1 cellular context compared by ENCODE assay signal in genomic region chr1:20507564-20508410, GRCh38.
TF ChIP-seq lines count a peak whose summit lies in the region.

A gene with protein sequence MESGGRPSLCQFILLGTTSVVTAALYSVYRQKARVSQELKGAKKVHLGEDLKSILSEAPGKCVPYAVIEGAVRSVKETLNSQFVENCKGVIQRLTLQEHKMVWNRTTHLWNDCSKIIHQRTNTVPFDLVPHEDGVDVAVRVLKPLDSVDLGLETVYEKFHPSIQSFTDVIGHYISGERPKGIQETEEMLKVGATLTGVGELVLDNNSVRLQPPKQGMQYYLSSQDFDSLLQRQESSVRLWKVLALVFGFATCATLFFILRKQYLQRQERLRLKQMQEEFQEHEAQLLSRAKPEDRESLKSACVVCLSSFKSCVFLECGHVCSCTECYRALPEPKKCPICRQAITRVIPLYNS (minus strand): TSS chr1:20508151. CDS start chr1:20508024, 127 bp downstream.

TF ChIP-seq in HepG2, 621 proteins besides CTCF, POLR2A, EP300 and RAD21 (continued from another document and continues in another):
- TF ChIP-seq ZNF160 (CRISPR knock-in tag; IDR thresholded peaks at IDR 0.05) (peak; percentile 82; the same call in 1 of the 2 replicates), ZNF232 (CRISPR knock-in tag; IDR thresholded peaks at IDR 0.05; ENCODE audit: borderline replicate concordance) (peak; percentile 72; the same call in 1 of the 2 replicates), CAMTA2 (CRISPR knock-in tag; IDR thresholded peaks at IDR 0.05; ENCODE audit: borderline replicate concordance) (0 out of 2 replicates have a peak, but pooled peaks have one; percentile 26), HNRNPH1 (optimal IDR thresholded peaks at IDR 0.05; ENCODE audit: low read depth, low read length) (no peak), WIZ (CRISPR knock-in tag; IDR thresholded peaks at IDR 0.05) (peak; percentile 96), SRY (CRISPR knock-in tag; IDR thresholded peaks at IDR 0.05) (peak; percentile 91; the same call in 1 of the 2 replicates), KLF16 (CRISPR knock-in tag; IDR thresholded peaks at IDR 0.05) (peak in 1 of 2 experiments; percentile 80; a peak in 1 of 4 replicates), ZNF768 (CRISPR knock-in tag; IDR thresholded peaks at IDR 0.05) (peak; percentile 56; the same call in 1 of the 2 replicates), SAFB2 (CRISPR knock-in tag; IDR thresholded peaks at IDR 0.05; ENCODE audit: borderline replicate concordance, low read depth) (peak; percentile 84; the same call in 1 of the 2 replicates), FOXK1 (CRISPR knock-in tag; IDR thresholded peaks at IDR 0.05; ENCODE audit: borderline replicate concordance, low read depth) (peak; percentile 85), TP53 (CRISPR knock-in tag; conservative IDR thresholded peaks at IDR 0.05) (0 out of 2 replicates have a peak, but pooled peaks have one; percentile 71), AGO2 (optimal IDR thresholded peaks at IDR 0.05; ENCODE audit: low read depth, low read length) (peak; percentile 64), FOXO1 (CRISPR knock-in tag; IDR thresholded peaks at IDR 0.05) (peak; percentile 40; the same call in 1 of the 2 replicates), RFXAP (CRISPR knock-in tag; IDR thresholded peaks at IDR 0.05; ENCODE audit: borderline replicate concordance) (no peak; the same call in 1 of the 2 replicates), PAXIP1 (CRISPR knock-in tag; conservative IDR thresholded peaks at IDR 0.05) (peak; percentile 47; the same call in 1 of the 2 replicates), PHF20 (CRISPR knock-in tag; IDR thresholded peaks at IDR 0.05) (peak; percentile 100), ZNF563 (CRISPR knock-in tag; IDR thresholded peaks at IDR 0.05) (peak; percentile 78; the same call in 1 of the 2 replicates), NCOA1 (CRISPR knock-in tag; IDR thresholded peaks at IDR 0.05) (peak; percentile 59; the same call in 1 of the 2 replicates), UBTF (CRISPR knock-in tag; IDR thresholded peaks at IDR 0.05) (peak; percentile 86), ZNF12 (CRISPR knock-in tag; IDR thresholded peaks at IDR 0.05) (no peak), RXRB (CRISPR knock-in tag; IDR thresholded peaks at IDR 0.05; ENCODE audit: borderline replicate concordance) (peak; percentile 46; the same call in 1 of the 2 replicates), KMT2B (CRISPR knock-in tag; IDR thresholded peaks at IDR 0.05) (peak; percentile 85), ZNF891 (CRISPR knock-in tag; IDR thresholded peaks at IDR 0.05) (peak; percentile 91), GABPA (IDR thresholded peaks at IDR 0.05; ENCODE audit: low read depth, low read length) (peak; percentile 99), GABPA (CRISPR knock-in tag; IDR thresholded peaks at IDR 0.05; ENCODE audit: low read depth) (peak; percentile 100), ZNF777 (CRISPR knock-in tag; IDR thresholded peaks at IDR 0.05) (peak; percentile 78), ZNF143 (CRISPR knock-in tag; IDR thresholded peaks at IDR 0.05) (no peak; the same call in 1 of the 2 replicates), IRF1 (CRISPR knock-in tag; IDR thresholded peaks at IDR 0.05; ENCODE audit: low read depth) (no peak), MBD4 (IDR thresholded peaks at IDR 0.05; ENCODE audit: borderline replicate concordance, low read length) (no peak), ZNF24 (IDR thresholded peaks at IDR 0.05) (no peak), SRF (IDR thresholded peaks at IDR 0.05; ENCODE audit: low read depth, low read length) (peak; percentile 95), NFKB2 (CRISPR knock-in tag; IDR thresholded peaks at IDR 0.05; ENCODE audit: borderline replicate concordance) (peak; percentile 92; the same call in 1 of the 2 replicates), GATAD1 (CRISPR knock-in tag; IDR thresholded peaks at IDR 0.05) (peak; percentile 99), ZNF441 (CRISPR knock-in tag; IDR thresholded peaks at IDR 0.05; ENCODE audit: borderline replicate concordance) (peak; percentile 19; the same call in 1 of the 2 replicates), ZNF367 (CRISPR knock-in tag; IDR thresholded peaks at IDR 0.05; ENCODE audit: borderline replicate concordance) (no peak; the same call in 1 of the 2 replicates), RARA (CRISPR knock-in tag; IDR thresholded peaks at IDR 0.05) (peak; percentile 26), HNRNPL (IDR thresholded peaks at IDR 0.05; ENCODE audit: low read depth, low read length) (peak; percentile 67; the same call in 1 of the 2 replicates), DMAP1 (CRISPR knock-in tag; IDR thresholded peaks at IDR 0.05) (peak; percentile 76), ZKSCAN5 (CRISPR knock-in tag; IDR thresholded peaks at IDR 0.05) (no peak), ZNF605 (CRISPR knock-in tag; IDR thresholded peaks at IDR 0.05) (peak; percentile 84), ZBTB7B (CRISPR knock-in tag; IDR thresholded peaks at IDR 0.05) (peak; percentile 68; the same call in 1 of the 2 replicates), ZNF337 (CRISPR knock-in tag; IDR thresholded peaks at IDR 0.05; ENCODE audit: borderline replicate concordance, low read depth) (no peak), SRSF1 (optimal IDR thresholded peaks at IDR 0.05; ENCODE audit: low read depth, low read length) (peak; percentile 66), TFDP1 (CRISPR knock-in tag; IDR thresholded peaks at IDR 0.05; ENCODE audit: borderline replicate concordance) (no peak), ZSCAN21 (CRISPR knock-in tag; IDR thresholded peaks at IDR 0.05; ENCODE audit: borderline replicate concordance) (peak; percentile 20; the same call in 1 of the 2 replicates), YY1 (IDR thresholded peaks at IDR 0.05; ENCODE audit: insufficient read depth, insufficient replicate concordance, low read depth, low read length) (peak; percentile 12), ZNF329 (CRISPR knock-in tag; IDR thresholded peaks at IDR 0.05; ENCODE audit: low read depth) (peak; percentile 88; the same call in 1 of the 2 replicates), TBX2 (CRISPR knock-in tag; IDR thresholded peaks at IDR 0.05; ENCODE audit: borderline replicate concordance) (peak; percentile 82; the same call in 1 of the 2 replicates), SMAD3 (CRISPR knock-in tag; IDR thresholded peaks at IDR 0.05) (peak; percentile 20; the same call in 1 of the 2 replicates), KDM2A (CRISPR knock-in tag; IDR thresholded peaks at IDR 0.05; ENCODE audit: borderline replicate concordance, low read depth) (peak; percentile 78; the same call in 1 of the 2 replicates), FIP1L1 (IDR thresholded peaks at IDR 0.05; ENCODE audit: borderline replicate concordance, insufficient read depth, low read depth, low read length) (no peak)
- TF ChIP-seq, protein P1, sequence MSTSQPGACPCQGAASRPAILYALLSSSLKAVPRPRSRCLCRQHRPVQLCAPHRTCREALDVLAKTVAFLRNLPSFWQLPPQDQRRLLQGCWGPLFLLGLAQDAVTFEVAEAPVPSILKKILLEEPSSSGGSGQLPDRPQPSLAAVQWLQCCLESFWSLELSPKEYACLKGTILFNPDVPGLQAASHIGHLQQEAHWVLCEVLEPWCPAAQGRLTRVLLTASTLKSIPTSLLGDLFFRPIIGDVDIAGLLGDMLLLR (CRISPR knock-in tag; IDR thresholded peaks at IDR 0.05), result peak; percentile 46; the same call in 1 of the 2 replicates
- TF ChIP-seq, protein P2, sequence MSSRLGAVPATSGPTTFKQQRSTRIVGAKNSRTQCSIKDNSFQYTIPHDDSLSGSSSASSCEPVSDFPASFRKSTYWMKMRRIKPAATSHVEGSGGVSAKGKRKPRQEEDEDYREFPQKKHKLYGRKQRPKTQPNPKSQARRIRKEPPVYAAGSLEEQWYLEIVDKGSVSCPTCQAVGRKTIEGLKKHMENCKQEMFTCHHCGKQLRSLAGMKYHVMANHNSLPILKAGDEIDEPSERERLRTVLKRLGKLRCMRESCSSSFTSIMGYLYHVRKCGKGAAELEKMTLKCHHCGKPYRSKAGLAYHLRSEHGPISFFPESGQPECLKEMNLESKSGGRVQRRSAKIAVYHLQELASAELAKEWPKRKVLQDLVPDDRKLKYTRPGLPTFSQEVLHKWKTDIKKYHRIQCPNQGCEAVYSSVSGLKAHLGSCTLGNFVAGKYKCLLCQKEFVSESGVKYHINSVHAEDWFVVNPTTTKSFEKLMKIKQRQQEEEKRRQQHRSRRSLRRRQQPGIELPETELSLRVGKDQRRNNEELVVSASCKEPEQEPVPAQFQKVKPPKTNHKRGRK (CRISPR knock-in tag; IDR thresholded peaks at IDR 0.05), result no peak
- TF ChIP-seq, protein P3, sequence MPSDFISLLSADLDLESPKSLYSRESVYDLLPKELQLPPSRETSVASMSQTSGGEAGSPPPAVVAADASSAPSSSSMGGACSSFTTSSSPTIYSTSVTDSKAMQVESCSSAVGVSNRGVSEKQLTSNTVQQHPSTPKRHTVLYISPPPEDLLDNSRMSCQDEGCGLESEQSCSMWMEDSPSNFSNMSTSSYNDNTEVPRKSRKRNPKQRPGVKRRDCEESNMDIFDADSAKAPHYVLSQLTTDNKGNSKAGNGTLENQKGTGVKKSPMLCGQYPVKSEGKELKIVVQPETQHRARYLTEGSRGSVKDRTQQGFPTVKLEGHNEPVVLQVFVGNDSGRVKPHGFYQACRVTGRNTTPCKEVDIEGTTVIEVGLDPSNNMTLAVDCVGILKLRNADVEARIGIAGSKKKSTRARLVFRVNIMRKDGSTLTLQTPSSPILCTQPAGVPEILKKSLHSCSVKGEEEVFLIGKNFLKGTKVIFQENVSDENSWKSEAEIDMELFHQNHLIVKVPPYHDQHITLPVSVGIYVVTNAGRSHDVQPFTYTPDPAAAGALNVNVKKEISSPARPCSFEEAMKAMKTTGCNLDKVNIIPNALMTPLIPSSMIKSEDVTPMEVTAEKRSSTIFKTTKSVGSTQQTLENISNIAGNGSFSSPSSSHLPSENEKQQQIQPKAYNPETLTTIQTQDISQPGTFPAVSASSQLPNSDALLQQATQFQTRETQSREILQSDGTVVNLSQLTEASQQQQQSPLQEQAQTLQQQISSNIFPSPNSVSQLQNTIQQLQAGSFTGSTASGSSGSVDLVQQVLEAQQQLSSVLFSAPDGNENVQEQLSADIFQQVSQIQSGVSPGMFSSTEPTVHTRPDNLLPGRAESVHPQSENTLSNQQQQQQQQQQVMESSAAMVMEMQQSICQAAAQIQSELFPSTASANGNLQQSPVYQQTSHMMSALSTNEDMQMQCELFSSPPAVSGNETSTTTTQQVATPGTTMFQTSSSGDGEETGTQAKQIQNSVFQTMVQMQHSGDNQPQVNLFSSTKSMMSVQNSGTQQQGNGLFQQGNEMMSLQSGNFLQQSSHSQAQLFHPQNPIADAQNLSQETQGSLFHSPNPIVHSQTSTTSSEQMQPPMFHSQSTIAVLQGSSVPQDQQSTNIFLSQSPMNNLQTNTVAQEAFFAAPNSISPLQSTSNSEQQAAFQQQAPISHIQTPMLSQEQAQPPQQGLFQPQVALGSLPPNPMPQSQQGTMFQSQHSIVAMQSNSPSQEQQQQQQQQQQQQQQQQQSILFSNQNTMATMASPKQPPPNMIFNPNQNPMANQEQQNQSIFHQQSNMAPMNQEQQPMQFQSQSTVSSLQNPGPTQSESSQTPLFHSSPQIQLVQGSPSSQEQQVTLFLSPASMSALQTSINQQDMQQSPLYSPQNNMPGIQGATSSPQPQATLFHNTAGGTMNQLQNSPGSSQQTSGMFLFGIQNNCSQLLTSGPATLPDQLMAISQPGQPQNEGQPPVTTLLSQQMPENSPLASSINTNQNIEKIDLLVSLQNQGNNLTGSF (CRISPR knock-in tag; IDR thresholded peaks at IDR 0.05), result 0 out of 2 replicates have a peak, but pooled peaks have one; percentile 29
